27 cellular contexts compared by ENCODE assay signal in genomic region chr20:23562721-23563342, GRCh38. TPM values are rescaled to one million over a fixed set of nuclear protein-coding genes. Genes with fewer than 3 reads are reported as not detected.
A peak's percentile ranks its signal among the peaks of the same experiment; 100 is the strongest.
DNase-seq lines count a peak whose midpoint lies in the region; ATAC-seq, FAIRE-seq and TF ChIP-seq lines count a peak whose summit lies in the region.
"Had no signal": no experiment of that assay in that cellular context is flagged by ENCODE, and none has a peak within 500 bp of the region (broad histone marks: within the 10 kb centered on the region; RNA-seq: fewer than 3 reads in every experiment).

No MANE protein-coding gene starts in this region.

- no peak overlapping the region for H4K8ac ChIP-seq in H1 (ENCODE audit: extremely low read depth, insufficient read depth, low read length)

- no peak overlapping the region for H3K4me2 ChIP-seq in H1 (ENCODE audit: insufficient read depth in 1 of 2, low read depth in 2 of 2, low read length in 2 of 2)
- H3K4me2 ChIP-seq: A549; BLaER1 treated with 17β-estradiol and CSF1 and Interleukin-3, amounts not matched to agents 10 nM and 100 nM had no signal

- DNase-seq in cardiac septum (ENCODE audit: low spot score) (peak; percentile 54), heart left ventricle (no peak), H1 (ENCODE audit: low read depth in 1 of 2, low spot score in 2 of 2) (no peak), esophagus muscularis mucosa (ENCODE audit: extremely low spot score) (peak; percentile 77), sciatic nerve (ENCODE audit: low spot score) (peak; percentile 13), NCI-H1105 (lab: John Stamatoyannopoulos, UW) (no peak), NCI-H446 treated with DMSO at 0.1 percent for 48 hours (lab: John Stamatoyannopoulos, UW) (no peak)
- DNase-seq in effector CD8-positive, alpha-beta T cell (lab: John Stamatoyannopoulos, UW), result no peak
- DNase-seq: 8988T; ACHN; AML-193; BE2C; CD4-positive, alpha-beta T cell; CD8-positive, alpha-beta memory T cell; DMS 273 treated with DMSO at 0.1 percent for 48 hours; DMS79; EL; GDM1; GOT3; H7; HCEC 1CT had no signal

- CTCF ChIA-PET in H1 (lab: Charles Lee; ENCODE audit: partially characterized antibody), result interaction anchor here (5.4 kb wide), 1 partner anchor 21 kb away, joined by 32 read pairs; no protein-coding TSS in a partner anchor

- TF ChIP-seq EP300 in H1 (IDR thresholded peaks at IDR 0.05; ENCODE audit: borderline replicate concordance in 1 of 2, low read depth in 2 of 2, low read length in 2 of 2) (no peak), esophagus muscularis mucosa (IDR thresholded peaks at IDR 0.05) (no peak)

- TF ChIP-seq RAD21 in H1 (IDR thresholded peaks at IDR 0.05 in 1 of 2, conservative IDR thresholded peaks at IDR 0.05 in 1 of 2; ENCODE audit: low read depth in 2 of 2, low read length in 2 of 2), result no peak

- H3K79me1 ChIP-seq in H1 (ENCODE audit: low read depth, low read length), result no peaks in the 10 kb centered on the region

- H2AK5ac ChIP-seq in H1 (ENCODE audit: low read depth, low read length), result no peak overlapping the region

- H3K14ac ChIP-seq in H1 (ENCODE audit: insufficient read length), result no peak overlapping the region

- TF ChIP-seq CTCF in heart left ventricle (IDR thresholded peaks at IDR 0.05) (no peak), H1 (IDR thresholded peaks at IDR 0.05; ENCODE audit: control extremely low read depth in 1 of 3, insufficient read depth in 1 of 3, low read depth in 1 of 3, low read length in 3 of 3) (no peak), esophagus muscularis mucosa (IDR thresholded peaks at IDR 0.05) (no peak)

- no peak overlapping the region for H2BK120ac ChIP-seq in H1 (replicated peaks; ENCODE audit: low read depth, low read length)

- POLR2A ChIA-PET in H1 (lab: Charles Lee; ENCODE audit: partially characterized antibody), result no interaction called here

- no peak overlapping the region for H3K56ac ChIP-seq in H1 (replicated peaks; ENCODE audit: insufficient read length, low read depth, low read length)

- H3K27ac ChIP-seq in heart left ventricle, result no peak overlapping the region
- H3K27ac ChIP-seq in H1 (ENCODE audit: low read depth, low read length), result no peak overlapping the region
- H3K27ac ChIP-seq in esophagus muscularis mucosa (replicated peaks in 1 of 4), result no peak overlapping the region
- H3K27ac ChIP-seq: A549; BLaER1 treated with 17β-estradiol and CSF1 and Interleukin-3, amounts not matched to agents 10 nM and 100 nM had no signal

- no peaks in the 10 kb centered on the region for H3K23me2 ChIP-seq in H1 (ENCODE audit: low read depth, low read length)

- no peak for FAIRE-seq in H1 (lab: Jason Lieb, UNC)
- FAIRE-seq: D721Med, GM12878, GM19239 had no signal

- H2BK5ac ChIP-seq in H1 (ENCODE audit: low read depth, low read length), result no peak overlapping the region

- 57 to 81% (median 72%) methylated on average over 1 of the region's 1 CpG for WGBS in heart left ventricle, 4 donors
- WGBS in H1 (ENCODE audit: extremely low coverage in 1 of 2, insufficient coverage in 1 of 2, insufficient read length in 1 of 2, insufficient replicate concordance in 2 of 2, low coverage in 1 of 2, low lambda C conversion rate in 2 of 2, missing lambda C conversion rate in 1 of 2), 2 experiments, result 92% methylated on average over 1 of the region's 1 CpG; no CpG with 5 or more reads in 1 of the 2 experiments
- WGBS in esophagus muscularis mucosa, result 75% methylated on average over 1 of the region's 1 CpG

- no peak overlapping the region for H3K23ac ChIP-seq in H1 (ENCODE audit: insufficient read length)

- no peak overlapping the region for H2AFZ ChIP-seq in H1 (ENCODE audit: low read length)

- H3K4me1 ChIP-seq in heart left ventricle (no peaks in the 10 kb centered on the region), H1 (replicated peaks in 1 of 4; ENCODE audit: control insufficient read depth in 3 of 4, insufficient read depth in 4 of 4, low read length in 3 of 4) (no peaks in the 10 kb centered on the region), esophagus muscularis mucosa (no peaks in the 10 kb centered on the region)
- H3K4me1 ChIP-seq: A549; BE2C; BLaER1 treated with 17β-estradiol and CSF1 and Interleukin-3, amounts not matched to agents 10 nM and 100 nM had no signal

- ATAC-seq in heart left ventricle (no peak), sciatic nerve (no peak)
- ATAC-seq: A549, GM12878 had no signal

- no peak overlapping the region for H2BK20ac ChIP-seq in H1 (ENCODE audit: low read length)

- no peak overlapping the region for H3K4me3 ChIP-seq in heart left ventricle
- H3K4me3 ChIP-seq in H1 (ENCODE audit: extremely low read depth in 1 of 4, insufficient read depth in 2 of 4, low read depth in 3 of 4, low read length in 4 of 4), result no peak overlapping the region
- H3K4me3 ChIP-seq in esophagus muscularis mucosa, result no peak overlapping the region
- H3K4me3 ChIP-seq: A549; BLaER1 treated with 17β-estradiol and CSF1 and Interleukin-3, amounts not matched to agents 10 nM and 100 nM; GM12878 had no signal

- peaks cover 0 to 45% (median 21%) of the 10 kb centered on the region in 12 donors for H3K9me3 ChIP-seq in heart left ventricle
- H3K9me3 ChIP-seq in H1 (ENCODE audit: insufficient read depth in 2 of 2, low read depth in 1 of 2, low read length in 1 of 2), result peaks cover 14 to 17% of the 10 kb centered on the region in 2 experiments
- peaks cover 0 to 44% (median 37%) of the 10 kb centered on the region in 4 donors for H3K9me3 ChIP-seq in esophagus muscularis mucosa
- H3K9me3 ChIP-seq: BE2C had no signal

- no peaks in the 10 kb centered on the region for H3K79me2 ChIP-seq in H1 (ENCODE audit: control insufficient read depth in 1 of 2, insufficient read depth in 2 of 2, low read length in 2 of 2)

- no peak overlapping the region for H3K4ac ChIP-seq in H1 (replicated peaks; ENCODE audit: insufficient read length, low read depth, low read length)

- no peak overlapping the region for H2BK12ac ChIP-seq in H1 (ENCODE audit: low read depth, low read length)

- TF ChIP-seq POLR2A in heart left ventricle (IDR thresholded peaks at IDR 0.05) (no peak), H1 (IDR thresholded peaks at IDR 0.05; ENCODE audit: control extremely low read depth in 1 of 2, low read depth in 2 of 2, low read length in 2 of 2) (no peak), esophagus muscularis mucosa (IDR thresholded peaks at IDR 0.05; ENCODE audit: low read depth) (no peak)

- H3K18ac ChIP-seq in H1 (ENCODE audit: extremely low read depth, low read length), result no peak overlapping the region

- no peaks in the 10 kb centered on the region for H3K36me3 ChIP-seq in heart left ventricle
- no peaks in the 10 kb centered on the region; a peak in 1 of 8 replicates for H3K36me3 ChIP-seq in H1 (ENCODE audit: control insufficient read depth in 2 of 4, insufficient read depth in 4 of 4, low read length in 3 of 4)
- H3K36me3 ChIP-seq in esophagus muscularis mucosa, result no peaks in the 10 kb centered on the region
- H3K36me3 ChIP-seq: BE2C; BLaER1 treated with 17β-estradiol and CSF1 and Interleukin-3, amounts not matched to agents 10 nM and 100 nM had no signal

- intact Hi-C loops in cardiac septum (cut with DNase I) (no loop called here), heart left ventricle (cut with DNase I) (no loop called here), esophagus muscularis mucosa (cut with DNase I) (no loop called here), sciatic nerve (cut with DNase I) (no loop called here)

- H2BK15ac ChIP-seq in H1 (ENCODE audit: low read length), result peak overlapping the region; percentile 98; the same call in 1 of the 2 replicates

- H4K5ac ChIP-seq in H1 (ENCODE audit: insufficient read length, low read depth, low read length), result no peak overlapping the region

- H4K20me1 ChIP-seq in H1 (replicated peaks in 1 of 2; ENCODE audit: control insufficient read depth in 1 of 2, insufficient read depth in 2 of 2, low read length in 2 of 2), result no peaks in the 10 kb centered on the region
- H4K20me1 ChIP-seq: BLaER1 treated with 17β-estradiol and CSF1 and Interleukin-3, amounts not matched to agents 10 nM and 100 nM had no signal

- no peak overlapping the region for H4K91ac ChIP-seq in H1 (replicated peaks; ENCODE audit: insufficient read length, low read length)

- H3K9ac ChIP-seq in H1 (replicated peaks in 1 of 4; ENCODE audit: extremely low read depth in 1 of 4, low read depth in 3 of 4, low read length in 3 of 4), result no peak overlapping the region
- H3K9ac ChIP-seq: BLaER1 treated with 17β-estradiol and CSF1 and Interleukin-3, amounts not matched to agents 10 nM and 100 nM had no signal

- H3K27me3 ChIP-seq in heart left ventricle (no peaks in the 10 kb centered on the region), H1 (replicated peaks in 1 of 4; ENCODE audit: control insufficient read depth in 3 of 4, extremely low read depth in 1 of 4, insufficient read depth in 3 of 4, low read length in 3 of 4) (no peaks in the 10 kb centered on the region), esophagus muscularis mucosa (no peaks in the 10 kb centered on the region)
- H3K27me3 ChIP-seq: BE2C; BLaER1 treated with 17β-estradiol and CSF1 and Interleukin-3, amounts not matched to agents 10 nM and 100 nM had no signal

RNA-seq across cellular contexts. Expression of gene CST9L, which starts 5.5 kb away (rescaled TPM):
- total RNA-seq in cardiac septum (not detected), heart left ventricle (not detected), esophagus muscularis mucosa (not detected), sciatic nerve (not detected)
- polyA plus RNA-seq in heart left ventricle (not detected), H1 (2011; rRNA removed) (not detected in 2 replicates)
- total RNA-seq in H1 (2021; fragmentation: NEBNext Ultra II Directional; extraction: Animal tissue kit (Norgen Biotek cat#: 25700)), result not detected in 2 replicates
- not detected for polyA plus RNA-seq in H1 (2011; cell fraction: cytosol; rRNA removed)
- polyA plus RNA-seq in H1 (2011; cell fraction: nucleus; rRNA removed), result not detected
- polyA plus RNA-seq in H1 (2012, experiment 1 of 2), result not detected in 4 replicates
- polyA plus RNA-seq in H1 (2012, experiment 2 of 2), result not detected
- not detected for polyA plus RNA-seq in H1 (2013, experiment 1 of 2)
- not detected for polyA plus RNA-seq in H1 (2013, experiment 2 of 2)
- polyA minus RNA-seq in H1 (2011; rRNA and poly(A)+ RNA removed), result not detected in 2 replicates
- polyA minus RNA-seq in H1 (2011; cell fraction: cytosol; rRNA and poly(A)+ RNA removed), result not detected
- not detected for polyA minus RNA-seq in H1 (2011; cell fraction: nucleus; rRNA and poly(A)+ RNA removed)
- total RNA-seq: CD4-positive, alpha-beta T cell; CD8-positive, alpha-beta memory T cell; GM12878; H7 had no signal
- polyA plus RNA-seq: A549; CD14-positive monocyte; CD8-positive, alpha-beta memory T cell; GM12878 had no signal

RNA-seq across cellular contexts. Expression of gene CST9, which starts 42.9 kb away (rescaled TPM):
- total RNA-seq in cardiac septum, result not detected
- not detected for total RNA-seq in heart left ventricle
- polyA plus RNA-seq in heart left ventricle, result not detected
- 0.19 TPM in 1 of 2 replicates, not detected in the other for total RNA-seq in H1 (2021; fragmentation: NEBNext Ultra II Directional; extraction: Animal tissue kit (Norgen Biotek cat#: 25700))
- polyA plus RNA-seq in H1 (2011; rRNA removed), result 0.05 and 0.08 TPM in 2 replicates
- polyA plus RNA-seq in H1 (2011; cell fraction: cytosol; rRNA removed), result 0.09 TPM
- 0.13 TPM for polyA plus RNA-seq in H1 (2011; cell fraction: nucleus; rRNA removed)
- not detected in 4 replicates for polyA plus RNA-seq in H1 (2012, experiment 1 of 2)
- not detected for polyA plus RNA-seq in H1 (2012, experiment 2 of 2)
- not detected for polyA plus RNA-seq in H1 (2013, experiment 1 of 2)
- not detected for polyA plus RNA-seq in H1 (2013, experiment 2 of 2)
- polyA minus RNA-seq in H1 (2011; rRNA and poly(A)+ RNA removed), result 0.09 TPM in 1 of 2 replicates, not detected in the other
- polyA minus RNA-seq in H1 (2011; cell fraction: cytosol; rRNA and poly(A)+ RNA removed), result not detected
- polyA minus RNA-seq in H1 (2011; cell fraction: nucleus; rRNA and poly(A)+ RNA removed), result not detected
- total RNA-seq in esophagus muscularis mucosa, result not detected
- not detected for total RNA-seq in sciatic nerve
- total RNA-seq: CD4-positive, alpha-beta T cell; CD8-positive, alpha-beta memory T cell; GM12878; H7 had no signal
- polyA plus RNA-seq: A549; CD8-positive, alpha-beta memory T cell; GM12878 had no signal

Comparison
In these comparisons a context has a peak if more than half of its experiments do, and no peak if none do; other contexts are left out.
1. DNase-seq: peak in cardiac septum (single experiment), esophagus muscularis mucosa (single experiment) and sciatic nerve (single experiment); none in heart left ventricle (0 of 5), H1 (0 of 2), effector CD8-positive, alpha-beta T cell (single experiment), NCI-H1105 (single experiment) and NCI-H446 treated with DMSO at 0.1 percent for 48 hours (single experiment).